ENCODE assay signal across 29 cellular contexts in genomic region chr21:41321908-41322495, GRCh38. TPM values are rescaled to one million over a fixed set of nuclear protein-coding genes. Genes with fewer than 3 reads are reported as not detected.
A peak's percentile ranks its signal among the peaks of the same experiment; 100 is the strongest.
DNase-seq lines count a peak whose midpoint lies in the region; ATAC-seq and TF ChIP-seq lines count a peak whose summit lies in the region.
"Had no signal": no experiment of that assay in that cellular context is flagged by ENCODE, and none has a peak within 500 bp of the region (broad histone marks: within the 10 kb centered on the region; RNA-seq: fewer than 3 reads in every experiment).

No MANE protein-coding gene starts in this region.

- intact Hi-C loops in lower leg skin (cut with DNase I; ENCODE audit: low total_unique reads), result no loop called here
- intact Hi-C loops in esophagus squamous epithelium (cut with DNase I), result no loop called here

- no peak overlapping the region for H3K27ac ChIP-seq in duodenal mucosa (ENCODE audit: low read depth, low read length)
- H3K27ac ChIP-seq in esophagus squamous epithelium, result no peak overlapping the region
- H3K27ac ChIP-seq: 22Rv1, brain microvascular endothelial cell, gastroesophageal sphincter, upper lobe of left lung had no signal

- TF ChIP-seq CTCF in type B pancreatic cell (conservative IDR thresholded peaks at IDR 0.05) (no peak), lower leg skin (IDR thresholded peaks at IDR 0.05) (no peak), esophagus squamous epithelium (IDR thresholded peaks at IDR 0.05) (no peak)

- H3K27me3 ChIP-seq in duodenal mucosa (ENCODE audit: control insufficient read depth in 1 of 2, insufficient read depth in 2 of 2, low read length in 2 of 2), result peaks cover 0 to 2% of the 10 kb centered on the region in 2 donors
- H3K27me3 ChIP-seq in esophagus squamous epithelium, result peaks cover 0 to 7% (median under 1%) of the 10 kb centered on the region in 4 donors

- H3K27ac Mint-ChIP-seq in activated naive CD4-positive, alpha-beta T cell treated with anti-CD3 and anti-CD28 coated beads, Interleukin-2, amount 50 U/mL, for 24 hours, result peak overlapping the region; percentile 1
- peak overlapping the region; percentile 5 for H3K27ac Mint-ChIP-seq in type B pancreatic cell
- H3K27ac Mint-ChIP-seq: activated CD4-positive, alpha-beta T cell treated with anti-CD3 and anti-CD28 coated beads for 36 hours; activated CD8-positive, alpha-beta T cell treated with anti-CD3 and anti-CD28 coated beads for 36 hours; activated T-helper 1 cell treated with anti-CD3 and anti-CD28 coated beads, Interleukin-12 subunit alpha, Interleukin-12 subunit beta, Interleukin-2, Interleukin-4 antibody, amounts not matched to agents 30 ng/mL and 10 ng/mL and 1 ng/mL, durations not matched to agents 14 hours and 24 hours and 36 hours; stimulated activated memory B cell treated with anti-CD40 and anti-IgM and Interleukin-4, amounts not matched to agents 10 μg/mL and 1 μg/mL and 100 μg/mL, for 72 hours had no signal

- H3K4me3 Mint-ChIP-seq in activated naive CD4-positive, alpha-beta T cell treated with anti-CD3 and anti-CD28 coated beads, Interleukin-2, amount 50 U/mL, for 24 hours, result no peak overlapping the region
- no peak overlapping the region for H3K4me3 Mint-ChIP-seq in type B pancreatic cell
- H3K4me3 Mint-ChIP-seq: activated CD4-positive, alpha-beta T cell treated with anti-CD3 and anti-CD28 coated beads for 36 hours; activated CD8-positive, alpha-beta T cell treated with anti-CD3 and anti-CD28 coated beads for 36 hours; activated T-helper 1 cell treated with anti-CD3 and anti-CD28 coated beads, Interleukin-12 subunit alpha, Interleukin-12 subunit beta, Interleukin-2, Interleukin-4 antibody, amounts not matched to agents 30 ng/mL and 10 ng/mL and 1 ng/mL, durations not matched to agents 14 hours and 24 hours and 36 hours; stimulated activated memory B cell treated with anti-CD40 and anti-IgM and Interleukin-4, amounts not matched to agents 10 μg/mL and 1 μg/mL and 100 μg/mL, for 72 hours had no signal

- H3K9me3 ChIP-seq in duodenal mucosa (ENCODE audit: control insufficient read depth in 1 of 2, low read length in 2 of 2) (no peaks in the 10 kb centered on the region), esophagus squamous epithelium (no peaks in the 10 kb centered on the region)
- H3K9me3 ChIP-seq: gastroesophageal sphincter, upper lobe of left lung had no signal

- H3K4me1 Mint-ChIP-seq in activated naive CD4-positive, alpha-beta T cell treated with anti-CD3 and anti-CD28 coated beads, Interleukin-2, amount 50 U/mL, for 24 hours, result peaks cover 16% of the 10 kb centered on the region
- H3K4me1 Mint-ChIP-seq in type B pancreatic cell (ENCODE audit: unreplicated experiment), result peaks cover 9% of the 10 kb centered on the region

- H3K36me3 ChIP-seq in duodenal mucosa (ENCODE audit: control insufficient read depth in 1 of 2, insufficient read depth in 2 of 2, low read length in 2 of 2), result peaks cover 0 to 25% of the 10 kb centered on the region in 2 donors
- no peaks in the 10 kb centered on the region for H3K36me3 ChIP-seq in esophagus squamous epithelium
- H3K36me3 ChIP-seq: brain microvascular endothelial cell, gastroesophageal sphincter, upper lobe of left lung had no signal

- H3K4me1 ChIP-seq in duodenal mucosa (ENCODE audit: control insufficient read depth in 1 of 2, insufficient read depth in 2 of 2, low read length in 2 of 2) (peaks cover 70 to 84% of the 10 kb centered on the region in 2 donors), esophagus squamous epithelium (peaks cover 3 to 42% (median 7%) of the 10 kb centered on the region in 3 donors)

- H3K9ac ChIP-seq in duodenal mucosa (ENCODE audit: low read depth in 1 of 2, low read length in 2 of 2), result no peak overlapping the region

- WGBS in lower leg skin, 2 donors, result 58 to 61% methylated on average over 7 of the region's 7 CpGs
- 53 to 62% methylated on average over 4 to 7 of the region's 7 CpGs for WGBS in esophagus squamous epithelium, 2 donors

- H3K9me3 Mint-ChIP-seq in activated naive CD4-positive, alpha-beta T cell treated with anti-CD3 and anti-CD28 coated beads, Interleukin-2, amount 50 U/mL, for 24 hours, result no peaks in the 10 kb centered on the region
- no peaks in the 10 kb centered on the region for H3K9me3 Mint-ChIP-seq in type B pancreatic cell
- H3K9me3 Mint-ChIP-seq: activated CD8-positive, alpha-beta T cell treated with anti-CD3 and anti-CD28 coated beads for 36 hours; activated T-helper 1 cell treated with anti-CD3 and anti-CD28 coated beads, Interleukin-12 subunit alpha, Interleukin-12 subunit beta, Interleukin-2, Interleukin-4 antibody, amounts not matched to agents 30 ng/mL and 10 ng/mL and 1 ng/mL, durations not matched to agents 14 hours and 24 hours and 36 hours; naive thymus-derived CD4-positive, alpha-beta T cell; stimulated activated memory B cell treated with anti-CD40 and anti-IgM and Interleukin-4, amounts not matched to agents 10 μg/mL and 1 μg/mL and 100 μg/mL, for 72 hours had no signal

- H3K27me3 Mint-ChIP-seq in activated naive CD4-positive, alpha-beta T cell treated with anti-CD3 and anti-CD28 coated beads, Interleukin-2, amount 50 U/mL, for 24 hours, result peaks cover 11% of the 10 kb centered on the region
- peaks cover 10% of the 10 kb centered on the region for H3K27me3 Mint-ChIP-seq in type B pancreatic cell

- DNase-seq in activated naive CD4-positive, alpha-beta T cell (lab: John Stamatoyannopoulos, UW), result no peak
- DNase-seq in NCI-H510A treated with DMSO at 0.1 percent for 48 hours (lab: John Stamatoyannopoulos, UW) (peak; percentile 80), type B pancreatic cell (ENCODE audit: extremely low spot score, unreplicated experiment) (no peak), lower leg skin (ENCODE audit: low spot score in 2 of 2) (no peak), esophagus squamous epithelium (lab: John Stamatoyannopoulos, UW) (no peak)
- DNase-seq: activated CD8-positive, alpha-beta memory T cell treated with anti-CD3 and anti-CD28 coated beads, Interleukin-2, amount 50 U/mL, for 48 hours; activated naive CD4-positive, alpha-beta T cell treated with anti-CD3 and anti-CD28 coated beads, Interleukin-2, amount 50 U/mL, for 16 hours; amniotic stem cell; brain microvascular endothelial cell; Calu3; DMS79; NCI-H524 treated with DMSO at 0.1 percent for 48 hours; NK-92 treated with Interleukin-12 subunit alpha and Interleukin-12 subunit beta, amount 100 ng/mL, for 24 hours; substantia nigra had no signal

- H3K4me3 ChIP-seq in duodenal mucosa (ENCODE audit: low read depth in 1 of 2, low read length in 2 of 2), result peak overlapping the region; percentile 2 to 15
- no peak overlapping the region for H3K4me3 ChIP-seq in lower leg skin (ENCODE audit: low read depth, poor library complexity, severe bottlenecking)
- no peak overlapping the region for H3K4me3 ChIP-seq in esophagus squamous epithelium
- H3K4me3 ChIP-seq: gastroesophageal sphincter, lung, upper lobe of left lung had no signal

- H3K36me3 Mint-ChIP-seq in activated naive CD4-positive, alpha-beta T cell treated with anti-CD3 and anti-CD28 coated beads, Interleukin-2, amount 50 U/mL, for 24 hours, result no peaks in the 10 kb centered on the region
- H3K36me3 Mint-ChIP-seq in type B pancreatic cell, result no peaks in the 10 kb centered on the region
- H3K36me3 Mint-ChIP-seq: naive thymus-derived CD4-positive, alpha-beta T cell; stimulated activated memory B cell treated with anti-CD40 and anti-IgM and Interleukin-4, amounts not matched to agents 10 μg/mL and 1 μg/mL and 100 μg/mL, for 72 hours had no signal

- ATAC-seq in HG02623 (IDR thresholded peaks at IDR 0.05; ENCODE audit: unreplicated experiment), result no peak
- ATAC-seq: gastroesophageal sphincter, Panc1 had no signal

- no peak for TF ChIP-seq POLR2A in lower leg skin (IDR thresholded peaks at IDR 0.05)
- no peak for TF ChIP-seq POLR2A in esophagus squamous epithelium (IDR thresholded peaks at IDR 0.05)

RNA-seq across cellular contexts. Expression of gene FAM3B, which starts 5.4 kb away (rescaled TPM):
- total RNA-seq in type B pancreatic cell (ENCODE audit: low replicate concordance) (4.7 and 10.3 TPM in 2 replicates), lower leg skin (1 to 10 TPM in 3 of 4 donors, under 1 TPM in 1; 0.59 to 4.6 (median 1.8) TPM), esophagus squamous epithelium (10 to 100 TPM; 14.8 to 83.8 (median 38.6) TPM)
- total RNA-seq: activated CD4-positive, alpha-beta T cell treated with anti-CD3 and anti-CD28 coated beads for 36 hours; activated CD8-positive, alpha-beta T cell treated with anti-CD3 and anti-CD28 coated beads for 36 hours; activated T-helper 1 cell treated with anti-CD3 and anti-CD28 coated beads, Interleukin-12 subunit alpha, Interleukin-12 subunit beta, Interleukin-2, Interleukin-4 antibody, amounts not matched to agents 30 ng/mL and 10 ng/mL and 1 ng/mL, durations not matched to agents 14 hours and 24 hours and 36 hours; cerebellum; naive thymus-derived CD4-positive, alpha-beta T cell; pulmonary artery endothelial cell had no signal

RNA-seq across cellular contexts. Expression of gene MX2, which starts 39.8 kb away (rescaled TPM):
- total RNA-seq in type B pancreatic cell (ENCODE audit: low replicate concordance), result 0.92 and 2.0 TPM in 2 replicates
- 10 to 100 TPM in 1 of 4 donors, 1 to 10 TPM in 3; 1.9 to 10.3 (median 6.0) TPM for total RNA-seq in lower leg skin
- 10 to 100 TPM in 1 of 4 donors, 1 to 10 TPM in 3; 4.3 to 23.5 (median 8.5) TPM for total RNA-seq in esophagus squamous epithelium

Comparison
In these comparisons a context has a peak if more than half of its experiments do, and no peak if none do; other contexts are left out.
1. H3K4me3 ChIP-seq: peak in duodenal mucosa (2 of 2); none in lower leg skin (single experiment) and esophagus squamous epithelium (0 of 4).